ENCODE assay signal across 9 cellular contexts in genomic region chr6:73579389-73579788, GRCh38. TPM values are rescaled to one million over a fixed set of nuclear protein-coding genes. Genes with fewer than 3 reads are reported as not detected.
DNase-seq lines count a peak whose midpoint lies in the region; ATAC-seq and TF ChIP-seq lines count a peak whose summit lies in the region.
"Had no signal": no experiment of that assay in that cellular context is flagged by ENCODE, and none has a peak within 500 bp of the region (broad histone marks: within the 10 kb centered on the region; RNA-seq: fewer than 3 reads in every experiment).

No MANE protein-coding gene starts in this region.

- H3K27me3 ChIP-seq in ascending aorta (no peaks in the 10 kb centered on the region), lower lobe of right lung (ENCODE audit: low read depth) (no peaks in the 10 kb centered on the region)
- H3K27me3 ChIP-seq: BLaER1 had no signal

- H3K4me1 Mint-ChIP-seq in activated CD8-positive, alpha-beta memory T cell treated with anti-CD3 and anti-CD28 coated beads, Interleukin-2, amount 10 ng/mL, durations not matched to agents 7 days and 5 days = peaks cover 16% of the 10 kb centered on the region

- CTCF ChIA-PET in activated CD8-positive, alpha-beta memory T cell treated with anti-CD3 and anti-CD28 coated beads, Interleukin-2, amount 10 ng/mL, durations not matched to agents 7 days and 5 days (lab: Charles Lee) = interaction anchor here (1.0 to 2.0 kb wide), 7 partner anchors 10 to 127 kb away, joined by 3 to 9 read pairs (median 4); partner anchors contain the start of gene CGAS

- no peaks in the 10 kb centered on the region for H3K9me3 ChIP-seq in ascending aorta
- no peaks in the 10 kb centered on the region for H3K9me3 ChIP-seq in lower lobe of right lung

- intact Hi-C loops in ascending aorta (cut with DNase I) (no loop called here), lower lobe of right lung (cut with DNase I) (no loop called here)

- WGBS in urinary bladder = 68% methylated on average over 4 of the region's 4 CpGs

- peak overlapping the region in 1 of 2 donors; percentile 51 for H3K4me3 ChIP-seq in ascending aorta
- H3K4me3 ChIP-seq in lower lobe of right lung = no peak overlapping the region
- no peak overlapping the region for H3K4me3 ChIP-seq in urinary bladder (ENCODE audit: low read depth, low read length)
- H3K4me3 ChIP-seq: BLaER1 had no signal

- H3K27ac ChIP-seq in ascending aorta (peak overlapping the region; percentile 93 to 96), lower lobe of right lung (peak overlapping the region; percentile 96), urinary bladder (ENCODE audit: low read depth) (peak overlapping the region; percentile 89)
- H3K27ac ChIP-seq: BLaER1 had no signal

- peaks cover 8% of the 10 kb centered on the region for H3K36me3 Mint-ChIP-seq in activated CD8-positive, alpha-beta memory T cell treated with anti-CD3 and anti-CD28 coated beads, Interleukin-2, amount 10 ng/mL, durations not matched to agents 7 days and 5 days

- H3K4me3 Mint-ChIP-seq in activated CD8-positive, alpha-beta memory T cell treated with anti-CD3 and anti-CD28 coated beads, Interleukin-2, amount 10 ng/mL, durations not matched to agents 7 days and 5 days = no peak overlapping the region

- H3K4me1 ChIP-seq in ascending aorta (peaks cover 6 to 21% of the 10 kb centered on the region in 2 donors), lower lobe of right lung (peaks cover 27% of the 10 kb centered on the region), urinary bladder (ENCODE audit: insufficient read depth) (peaks cover 5% of the 10 kb centered on the region)
- H3K4me1 ChIP-seq: BLaER1 had no signal

- H3K9me3 Mint-ChIP-seq in activated CD8-positive, alpha-beta memory T cell treated with anti-CD3 and anti-CD28 coated beads, Interleukin-2, amount 10 ng/mL, durations not matched to agents 7 days and 5 days (ENCODE audit: low read depth) = peaks cover 5% of the 10 kb centered on the region

- peak overlapping the region; percentile 91 for H3K27ac Mint-ChIP-seq in activated CD8-positive, alpha-beta memory T cell treated with anti-CD3 and anti-CD28 coated beads, Interleukin-2, amount 10 ng/mL, durations not matched to agents 7 days and 5 days

- no peak for ATAC-seq in activated CD8-positive, alpha-beta memory T cell treated with anti-CD3 and anti-CD28 coated beads, Interleukin-2, amount 10 ng/mL, durations not matched to agents 7 days and 5 days
- peak; percentile 33 to 53 for ATAC-seq in lower lobe of right lung

- TF ChIP-seq CTCF in ascending aorta (IDR thresholded peaks at IDR 0.05) = no peak
- TF ChIP-seq CTCF in lower lobe of right lung (IDR thresholded peaks at IDR 0.05) = no peak

- no peaks in the 10 kb centered on the region for H3K27me3 Mint-ChIP-seq in activated CD8-positive, alpha-beta memory T cell treated with anti-CD3 and anti-CD28 coated beads, Interleukin-2, amount 10 ng/mL, durations not matched to agents 7 days and 5 days

- no peak for DNase-seq in activated CD8-positive, alpha-beta memory T cell treated with anti-CD3 and anti-CD28 coated beads, Interleukin-2, amount 10 ng/mL, durations not matched to agents 7 days and 5 days
- DNase-seq in activated CD8-positive, alpha-beta memory T cell treated with anti-CD3 and anti-CD28 coated beads for 24 hours = no peak
- no peak for DNase-seq in ascending aorta (ENCODE audit: low spot score in 2 of 2)
- DNase-seq in lower lobe of right lung = no peak
- no peak for DNase-seq in NCI-H2227 treated with DMSO at 0.1 percent for 48 hours (lab: John Stamatoyannopoulos, UW)
- no peak for DNase-seq in NCI-H187 (lab: John Stamatoyannopoulos, UW)
- DNase-seq in NCI-H1436 (lab: John Stamatoyannopoulos, UW) = no peak

- H3K36me3 ChIP-seq in ascending aorta (no peaks in the 10 kb centered on the region), lower lobe of right lung (no peaks in the 10 kb centered on the region), urinary bladder (ENCODE audit: insufficient read depth) (no peaks in the 10 kb centered on the region)
- H3K36me3 ChIP-seq: BLaER1 had no signal

RNA-seq across cellular contexts. Expression of gene EEF1A1, which starts 58.6 kb away (rescaled TPM):
- 1,000 to 10,000 TPM; 5,026 to 6,984 TPM for total RNA-seq in activated CD8-positive, alpha-beta memory T cell treated with anti-CD3 and anti-CD28 coated beads, Interleukin-2, amount 10 ng/mL, durations not matched to agents 7 days and 5 days
- total RNA-seq in ascending aorta (4,361 TPM), lower lobe of right lung (9,415 TPM), urinary bladder (18,172 TPM)
- 11,265 TPM for polyA plus RNA-seq in urinary bladder
